27 cellular contexts compared by ENCODE assay signal in genomic region chr6:132948889-132949288, GRCh38.
"Had no signal": no experiment of that assay in that cellular context is flagged by ENCODE, and none has a peak within 500 bp of the region (broad histone marks: within the 10 kb centered on the region; RNA-seq: fewer than 3 reads in every experiment).

No MANE protein-coding gene starts in this region.

- DNase-seq: hippocampal formation; kidney glomerular epithelial cell; left cardiac atrium; left ventricle myocardium superior; lower lobe of right lung; mammary epithelial cell; mesenchymal stem cell; naive thymus-derived CD4-positive, alpha-beta T cell; ovary; stimulated activated CD4-positive, alpha-beta T cell treated with anti-CD3 and anti-CD28 coated beads, Interleukin-12 subunit alpha, Interleukin-12 subunit beta, amount 100 ng/mL, for 4 hours; stimulated activated CD4-positive, alpha-beta T cell treated with anti-CD3 and anti-CD28 coated beads, Interleukin-15, amount 100 ng/mL, for 24 hours; stimulated activated CD4-positive, alpha-beta T cell treated with anti-CD3 and anti-CD28 coated beads, Interleukin-2, amount 100 ng/mL, for 24 hours; stimulated activated CD4-positive, alpha-beta T cell treated with anti-CD3 and anti-CD28 coated beads, Interleukin-4, amount 100 ng/mL, for 1 hour; stimulated activated naive CD4-positive, alpha-beta T cell; tibial artery; trophoblast cell; upper lobe of right lung had no signal

- H3K9me3 ChIP-seq: lower lobe of right lung, ovary, right atrium auricular region, suprapubic skin, thoracic aorta, tibial artery, upper lobe of right lung had no signal

- H3K4me1 Mint-ChIP-seq: naive thymus-derived CD4-positive, alpha-beta T cell had no signal

- ATAC-seq: left cardiac atrium; left lobe of liver; left ventricle myocardium superior; lower lobe of right lung; naive thymus-derived CD4-positive, alpha-beta T cell; sciatic nerve; upper lobe of right lung had no signal

- H3K27ac Mint-ChIP-seq: mesothelial cell of epicardium; naive thymus-derived CD4-positive, alpha-beta T cell; natural killer cell treated with Interleukin-12 subunit alpha and Interleukin-12 subunit beta and Interleukin-15 and Interleukin-18, amount 100 ng/mL, for 72 hours; progenitor cell of endocrine pancreas; stimulated activated naive CD8-positive, alpha-beta T cell treated with anti-CD3 and anti-CD28 coated beads, Interleukin-15, Interleukin-2, amounts not matched to agents 100 ng/mL and 50 ng/mL, for 24 hours had no signal

- H3K4me1 ChIP-seq: lower lobe of right lung, right atrium auricular region, suprapubic skin, tibial artery, upper lobe of right lung had no signal

- H3K9me3 Mint-ChIP-seq: natural killer cell treated with Interleukin-12 subunit alpha and Interleukin-12 subunit beta and Interleukin-15 and Interleukin-18, amount 100 ng/mL, for 72 hours; stimulated activated naive CD8-positive, alpha-beta T cell treated with anti-CD3 and anti-CD28 coated beads, Interleukin-15, Interleukin-2, amounts not matched to agents 100 ng/mL and 50 ng/mL, for 24 hours had no signal

- H3K4me3 ChIP-seq: lower lobe of right lung, ovary, right atrium auricular region, skin epidermis, suprapubic skin, thoracic aorta, tibial artery, upper lobe of right lung had no signal

- H3K36me3 Mint-ChIP-seq: mesothelial cell of epicardium; naive thymus-derived CD4-positive, alpha-beta T cell; natural killer cell treated with Interleukin-12 subunit alpha and Interleukin-12 subunit beta and Interleukin-15 and Interleukin-18, amount 100 ng/mL, for 72 hours had no signal

- H3K27me3 ChIP-seq: ovary, right atrium auricular region, suprapubic skin, tibial artery, upper lobe of right lung had no signal

- H3K36me3 ChIP-seq: lower lobe of right lung, ovary, right atrium auricular region, suprapubic skin, thoracic aorta, tibial artery, upper lobe of right lung had no signal

- H3K4me3 Mint-ChIP-seq: mesothelial cell of epicardium; naive thymus-derived CD4-positive, alpha-beta T cell; natural killer cell treated with Interleukin-12 subunit alpha and Interleukin-12 subunit beta and Interleukin-15 and Interleukin-18, amount 100 ng/mL, for 72 hours; stimulated activated naive CD8-positive, alpha-beta T cell treated with anti-CD3 and anti-CD28 coated beads, Interleukin-15, Interleukin-2, amounts not matched to agents 100 ng/mL and 50 ng/mL, for 24 hours had no signal

- H3K27ac ChIP-seq: lower lobe of right lung, ovary, right atrium auricular region, skin epidermis, suprapubic skin, thoracic aorta, tibial artery, upper lobe of right lung had no signal
